In genomic region chr20:46791722-46792416, GRCh38 we compare ENCODE assay signal across 24 cellular contexts.
DNase-seq lines count a peak whose midpoint lies in the region; ATAC-seq and TF ChIP-seq lines count a peak whose summit lies in the region.
"Had no signal": no experiment of that assay in that cellular context is flagged by ENCODE, and none has a peak within 500 bp of the region (broad histone marks: within the 10 kb centered on the region; RNA-seq: fewer than 3 reads in every experiment).

No MANE protein-coding gene starts in this region.

- ATAC-seq in WTC11 (peak; percentile 60), HG03095 (IDR thresholded peaks at IDR 0.05; ENCODE audit: unreplicated experiment) (no peak)
- ATAC-seq: Panc1, SK-N-SH treated with all-trans-retinoic acid at 6 μM for 48 hours had no signal

- TF ChIP-seq CTCF in WTC11 (IDR thresholded peaks at IDR 0.05) = no peak

- H3K4me3 Mint-ChIP-seq in WTC11 = no peak overlapping the region
- H3K4me3 Mint-ChIP-seq: CD4-positive, alpha-beta T cell had no signal

- H3K4me3 ChIP-seq in H7 (ENCODE audit: insufficient read depth, low read depth, low read length) = no peak overlapping the region
- H3K4me3 ChIP-seq: BLaER1, GM23248 had no signal

- no peaks in the 10 kb centered on the region for H3K27me3 ChIP-seq in H7 (ENCODE audit: control insufficient read depth, insufficient read depth, low read length)
- H3K27me3 ChIP-seq: BLaER1 had no signal

- H3K36me3 ChIP-seq in H7 (replicated peaks; ENCODE audit: control insufficient read depth, insufficient read depth, low read length) = no peaks in the 10 kb centered on the region
- H3K36me3 ChIP-seq: BLaER1 had no signal

- no peaks in the 10 kb centered on the region for H3K36me3 Mint-ChIP-seq in WTC11

- peaks cover 2% of the 10 kb centered on the region; the same call in 1 of the 2 replicates for H3K27me3 Mint-ChIP-seq in WTC11 (ENCODE audit: low read depth)

- H3K4me1 Mint-ChIP-seq in WTC11 = peaks cover 7% of the 10 kb centered on the region

- POLR2A ChIA-PET in WTC11 (lab: Charles Lee) (no interaction called here), HEK293T (lab: Yijun Ruan, JAX) (no interaction called here)

- CTCF ChIA-PET in WTC11 (lab: Charles Lee) = interaction anchor here (0.7 to 0.8 kb wide), 2 partner anchors 11 to 18 kb away, joined by 3 read pairs; no protein-coding TSS in a partner anchor
- CTCF ChIA-PET in HEK293T (lab: Yijun Ruan, JAX) = no interaction called here

- H3K27ac Mint-ChIP-seq in WTC11 = no peak overlapping the region
- H3K27ac Mint-ChIP-seq: CD4-positive, alpha-beta T cell had no signal

- peaks cover 3% of the 10 kb centered on the region for H3K9me3 Mint-ChIP-seq in WTC11
- H3K9me3 Mint-ChIP-seq: CD4-positive, alpha-beta T cell had no signal

- peak; percentile 45 for DNase-seq in NCI-H146 (lab: John Stamatoyannopoulos, UW)
- DNase-seq in NCI-H146 treated with DMSO at 0.1 percent for 48 hours (lab: John Stamatoyannopoulos, UW; ENCODE audit: unreplicated experiment) = no peak
- peak; percentile 49 for DNase-seq in H7
- peak; percentile 29 for DNase-seq in WTC11 (ENCODE audit: low spot score)
- DNase-seq in iPS-NIHi11 (ENCODE audit: low spot score) = peak; percentile 31
- no peak for DNase-seq in HEK293T (ENCODE audit: extremely low spot score)
- DNase-seq in stimulated activated CD4-positive, alpha-beta T cell treated with anti-CD3 and anti-CD28 coated beads, Interleukin-12 subunit alpha, Interleukin-12 subunit beta, amount 100 ng/mL, for 4 hours = no peak
- DNase-seq: ACHN; CD4-positive, alpha-beta T cell; DMS153; GDM1; GM23248; KBM-7; MM.1S; NCI-H1092; NCI-H1436; NCI-H2029 treated with DMSO at 0.1 percent for 48 hours; NCI-H2171 treated with DMSO at 0.1 percent for 48 hours; NCI-H446 treated with DMSO at 0.1 percent for 48 hours; NCI-H526 treated with DMSO at 0.1 percent for 48 hours had no signal

TF ChIP-seq in WTC11, 78 proteins besides CTCF, POLR2A, EP300 and RAD21:
- TF ChIP-seq MAX (CRISPR knock-in tag; IDR thresholded peaks at IDR 0.05) = no peak
- no peak for TF ChIP-seq ZNF317 (CRISPR knock-in tag; IDR thresholded peaks at IDR 0.05; ENCODE audit: borderline replicate concordance, low read depth)
- no peak for TF ChIP-seq NR2C2 (CRISPR knock-in tag; IDR thresholded peaks at IDR 0.05)

TF ChIP-seq in HEK293T, 16 proteins besides CTCF, POLR2A, EP300 and RAD21:
- TF ChIP-seq PKNOX1 (IDR thresholded peaks at IDR 0.05) (no peak), ARNT (IDR thresholded peaks at IDR 0.05) (no peak), CTBP1 (IDR thresholded peaks at IDR 0.05; ENCODE audit: borderline replicate concordance) (no peak), ELF4 (IDR thresholded peaks at IDR 0.05) (no peak)

Comparison
In these comparisons a context has a peak if more than half of its experiments do, and no peak if none do; other contexts are left out.
1. DNase-seq: peak in NCI-H146 (single experiment), H7 (single experiment), WTC11 (single experiment) and iPS-NIHi11 (single experiment); none in NCI-H146 treated with DMSO at 0.1 percent for 48 hours (single experiment), HEK293T (single experiment) and stimulated activated CD4-positive, alpha-beta T cell treated with anti-CD3 and anti-CD28 coated beads, Interleukin-12 subunit alpha, Interleukin-12 subunit beta, amount 100 ng/mL, for 4 hours (single experiment).